8 cellular contexts compared by ENCODE assay signal in genomic region chr14:106618480-106618951, GRCh38.
DNase-seq lines count a peak whose midpoint lies in the region; ATAC-seq and TF ChIP-seq lines count a peak whose summit lies in the region.
"Not testable (repeated sequence)": the region's sequence is repeated elsewhere in the genome, so short reads cannot be mapped to it uniquely, and the experiment has no call there.

No MANE protein-coding gene starts in this region.

- intact Hi-C loops in dorsolateral prefrontal cortex (cut with DNase I), result not testable (repeated sequence)

- not testable (repeated sequence) for ATAC-seq in lung (ENCODE audit: insufficient read depth, low FRiP score)

- H3K36me3 ChIP-seq in lung (ENCODE audit: control insufficient read depth in 2 of 2, insufficient read depth in 2 of 2, low read length in 2 of 2), result not testable (repeated sequence)

- H3K36me3 Mint-ChIP-seq in T-helper 2 cell treated with Interferon-gamma antibody and Interleukin-4, amounts not matched to agents 5 μg/mL and 100 μg/mL, for 36 hours (ENCODE audit: low read depth), result not testable (repeated sequence)

- not testable (repeated sequence) for H3K9me3 ChIP-seq in lung (ENCODE audit: control insufficient read depth in 2 of 2, insufficient read depth in 1 of 2, low read length in 1 of 2)

- peak; percentile 77 for TF ChIP-seq CTCF in GM13976 (IDR thresholded peaks at IDR 0.05; ENCODE audit: borderline replicate concordance, control extremely low read depth, extremely low read depth, insufficient read depth, missing control alignments)
- TF ChIP-seq CTCF in dorsolateral prefrontal cortex (IDR thresholded peaks at IDR 0.05 in 54 of 56, conservative IDR thresholded peaks at IDR 0.05 in 2 of 56; ENCODE audit: low read depth in 1 of 56, partially characterized antibody in 56 of 56), result peak in 33 of 56 donors; percentile 1 to 49 (median 26)
- TF ChIP-seq CTCF in lung (IDR thresholded peaks at IDR 0.05; ENCODE audit: control extremely low read depth, extremely low read depth), result peak; percentile 9

- peaks cover 0 to 78% (median 27%) of the 10 kb centered on the region in 45 donors for H3K27me3 ChIP-seq in dorsolateral prefrontal cortex
- H3K27me3 ChIP-seq in lung (ENCODE audit: control insufficient read depth, insufficient read depth), result not testable (repeated sequence)

- in situ Hi-C loops in ACHN (cut with HindIII; ENCODE audit: low pct_ligation_motif_present, low pct_unique_long_range_greater_than_20kb, low sequenced_read_pairs); GM13976 (cut with MboI; ENCODE audit: low sequenced_read_pairs, unreplicated experiment): not testable (repeated sequence)

- WGBS in lung, 2 donors, result 44 to 45% methylated on average over 8 of the region's 8 CpGs

- peaks cover 15% of the 10 kb centered on the region for H3K4me1 Mint-ChIP-seq in T-helper 2 cell treated with Interferon-gamma antibody and Interleukin-4, amounts not matched to agents 5 μg/mL and 100 μg/mL, for 36 hours (ENCODE audit: low read depth)

- not testable (repeated sequence) for H3K4me3 Mint-ChIP-seq in T-helper 2 cell treated with Interferon-gamma antibody and Interleukin-4, amounts not matched to agents 5 μg/mL and 100 μg/mL, for 36 hours

- peaks cover 42% of the 10 kb centered on the region for H3K27me3 Mint-ChIP-seq in T-helper 2 cell treated with Interferon-gamma antibody and Interleukin-4, amounts not matched to agents 5 μg/mL and 100 μg/mL, for 36 hours (ENCODE audit: low read depth)

- not testable (repeated sequence) for H3K4me1 ChIP-seq in lung (ENCODE audit: control insufficient read depth in 2 of 2, insufficient read depth in 2 of 2, low read length in 2 of 2)

- not testable (repeated sequence) for H3K9me3 Mint-ChIP-seq in T-helper 2 cell treated with Interferon-gamma antibody and Interleukin-4, amounts not matched to agents 5 μg/mL and 100 μg/mL, for 36 hours

- not testable (repeated sequence) for H3K4me3 ChIP-seq in dorsolateral prefrontal cortex, lung

- DNase-seq in ACHN, result peak; percentile 5
- peak; percentile 44 for DNase-seq in GM13976 (ENCODE audit: low spot score)
- peak; percentile 43 to 48 for DNase-seq in NCI-H187 (lab: John Stamatoyannopoulos, UW)
- DNase-seq in T-helper 2 cell treated with Interferon-gamma antibody and Interleukin-4, amounts not matched to agents 5 μg/mL and 100 μg/mL, for 36 hours (ENCODE audit: low spot score), result peak; percentile 73
- DNase-seq in activated T-cell treated with anti-CD3 and anti-CD28 coated beads for 4 hours, result peak; percentile 73
- DNase-seq in dorsolateral prefrontal cortex, result not testable (repeated sequence)
- peak; percentile 64 for DNase-seq in lung (ENCODE audit: low spot score)
- DNase-seq in stimulated activated CD4-positive, alpha-beta T cell treated with anti-CD3 and anti-CD28 coated beads, TNF-alpha, amount 100 ng/mL, for 4 hours (ENCODE audit: low read depth in 3 of 3), result peak; percentile 55 to 61 (median 56)

- H3K27ac Mint-ChIP-seq in T-helper 2 cell treated with Interferon-gamma antibody and Interleukin-4, amounts not matched to agents 5 μg/mL and 100 μg/mL, for 36 hours, result not testable (repeated sequence)

- not testable (repeated sequence) for H3K27ac ChIP-seq in dorsolateral prefrontal cortex; lung (ENCODE audit: low read depth in 1 of 2, low read length in 1 of 2)

Comparison
In these comparisons a context has a peak if more than half of its experiments do, and no peak if none do; other contexts are left out.
1. CTCF ChIP-seq: peak in every context shown above with its lines; median percentile 77 in GM13976; 26 in dorsolateral prefrontal cortex; 9 in lung.